12 cellular contexts compared by ENCODE assay signal in the genomic region with DNA sequence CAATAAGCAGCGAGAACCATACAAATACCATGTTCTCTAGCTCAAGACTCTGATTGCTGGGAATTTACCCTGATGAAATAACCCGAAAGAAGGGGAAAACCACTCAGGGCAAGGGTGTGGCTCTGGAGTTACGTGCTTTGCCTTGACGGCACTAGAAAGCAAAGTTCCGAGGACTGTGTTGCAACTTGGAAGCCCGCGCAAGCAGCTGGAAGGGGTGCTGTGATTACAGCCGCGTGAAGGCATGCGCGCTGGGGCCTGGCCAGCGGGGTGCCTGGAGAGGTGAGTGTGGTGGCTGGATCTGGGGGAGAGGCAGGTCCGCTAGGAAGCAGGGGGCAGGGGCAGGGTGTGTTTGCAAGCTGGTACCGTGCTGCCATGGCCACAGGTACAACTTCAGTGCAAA. TPM values are rescaled to one million over a fixed set of nuclear protein-coding genes. Genes with fewer than 3 reads are reported as not detected.
DNase-seq lines count a peak whose midpoint lies in the region; TF ChIP-seq lines count a peak whose summit lies in the region.
"Had no signal": no experiment of that assay in that cellular context is flagged by ENCODE, and none has a peak within 500 bp of the region (broad histone marks: within the 10 kb centered on the region; RNA-seq: fewer than 3 reads in every experiment).

No MANE protein-coding gene starts in this region.

- H3K36me3 ChIP-seq in mammary epithelial cell (ENCODE audit: insufficient read depth, low read length): no peaks in the 10 kb centered on the region
- H3K36me3 ChIP-seq: BLaER1 treated with 17β-estradiol and CSF1 and Interleukin-3, amounts not matched to agents 10 nM and 100 nM had no signal

- in situ Hi-C loops in mammary epithelial cell (cut with MboI; ENCODE audit: low sequenced_read_pairs in 2 of 2): no loop called here

- no peaks in the 10 kb centered on the region for H4K20me1 ChIP-seq in mammary epithelial cell (ENCODE audit: insufficient read depth, low read length)
- H4K20me1 ChIP-seq: BLaER1 treated with 17β-estradiol and CSF1 and Interleukin-3, amounts not matched to agents 10 nM and 100 nM had no signal

- peaks cover 6% of the 10 kb centered on the region for H3K9me3 ChIP-seq in mammary epithelial cell (replicated peaks; ENCODE audit: insufficient read depth, low read length)
- H3K9me3 ChIP-seq: SK-N-SH had no signal

- DNase-seq in mammary epithelial cell (peak; percentile 69), kidney tubule cell (ENCODE audit: low spot score) (peak; percentile 6), stromal cell of bone marrow (ENCODE audit: low read depth) (peak; percentile 16), DMS79 treated with DMSO at 0.1 percent for 48 hours (lab: John Stamatoyannopoulos, UW) (no peak), SHP77 treated with DMSO at 0.1 percent for 48 hours (lab: John Stamatoyannopoulos, UW) (no peak)
- DNase-seq in effector CD8-positive, alpha-beta T cell (lab: John Stamatoyannopoulos, UW): no peak
- DNase-seq: activated T-cell treated with anti-CD3 and anti-CD28 coated beads, Interleukin-2, amount 50 U/mL, for 24 hours; NCI-H1694; NCI-H510A; SK-N-SH had no signal

- no peak overlapping the region for H2AFZ ChIP-seq in mammary epithelial cell (ENCODE audit: low read depth, low read length)

- intact Hi-C loops in mammary epithelial cell (cut with micrococcal nuclease): no loop called here

- 17% methylated on average over 14 of the region's 14 CpGs for WGBS in mammary epithelial cell (ENCODE audit: low coverage, missing lambda C conversion rate)

- H3K4me3 ChIP-seq in mammary epithelial cell (replicated peaks in 1 of 3; ENCODE audit: insufficient read depth in 1 of 3, low read depth in 2 of 3, low read length in 3 of 3): no peak overlapping the region
- H3K4me3 ChIP-seq: BLaER1 treated with 17β-estradiol and CSF1 and Interleukin-3, amounts not matched to agents 10 nM and 100 nM had no signal

- H3K79me2 ChIP-seq in mammary epithelial cell (ENCODE audit: insufficient read depth, low read length): no peaks in the 10 kb centered on the region

- H3K9ac ChIP-seq in mammary epithelial cell (ENCODE audit: insufficient read depth, low read length): no peak overlapping the region
- H3K9ac ChIP-seq: BLaER1 treated with 17β-estradiol and CSF1 and Interleukin-3, amounts not matched to agents 10 nM and 100 nM; SK-N-SH had no signal

- no peaks in the 10 kb centered on the region for H3K4me1 ChIP-seq in mammary epithelial cell (ENCODE audit: insufficient read depth, low read length)

- TF ChIP-seq RAD21 in Ishikawa (IDR thresholded peaks at IDR 0.05; ENCODE audit: low read depth): no peak

- no peak for TF ChIP-seq CTCF in mammary epithelial cell (conservative IDR thresholded peaks at IDR 0.05 in 1 of 2, IDR thresholded peaks at IDR 0.05 in 1 of 2; ENCODE audit: extremely low read depth in 1 of 2, insufficient read depth in 1 of 2, low read depth in 1 of 2, low read length in 2 of 2)

- no peak overlapping the region for H3K27ac ChIP-seq in mammary epithelial cell (ENCODE audit: insufficient read depth, low read depth, low read length)
- H3K27ac ChIP-seq: BLaER1 treated with 17β-estradiol and CSF1 and Interleukin-3, amounts not matched to agents 10 nM and 100 nM had no signal

- TF ChIP-seq EP300 in Ishikawa (IDR thresholded peaks at IDR 0.05; ENCODE audit: borderline replicate concordance): no peak

- H3K27me3 ChIP-seq in mammary epithelial cell (ENCODE audit: insufficient read depth, low read length): no peaks in the 10 kb centered on the region
- H3K27me3 ChIP-seq: BLaER1 treated with 17β-estradiol and CSF1 and Interleukin-3, amounts not matched to agents 10 nM and 100 nM had no signal

- H3K4me2 ChIP-seq in mammary epithelial cell (ENCODE audit: insufficient read depth, low read depth, low read length): no peak overlapping the region
- H3K4me2 ChIP-seq: SK-N-SH had no signal

- BruUV-seq in mammary epithelial cell (replicated peaks; lab: Mats Ljungman, UMichigan): no TSS peak

- CTCF ChIA-PET in mammary epithelial cell (lab: Charles Lee; ENCODE audit: low non-redundant PET): no interaction called here

- dilution Hi-C loops in mammary epithelial cell (cut with HindIII; ENCODE audit: low sequenced_read_pairs): no loop called here

TF ChIP-seq in Ishikawa, 13 proteins besides CTCF, POLR2A, EP300 and RAD21:
- TF ChIP-seq, protein P1, sequence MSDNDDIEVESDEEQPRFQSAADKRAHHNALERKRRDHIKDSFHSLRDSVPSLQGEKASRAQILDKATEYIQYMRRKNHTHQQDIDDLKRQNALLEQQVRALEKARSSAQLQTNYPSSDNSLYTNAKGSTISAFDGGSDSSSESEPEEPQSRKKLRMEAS (IDR thresholded peaks at IDR 0.05): 0 out of 2 replicates have a peak, but pooled peaks have one; percentile 40
- peak; percentile 87 for TF ChIP-seq CEBPB (IDR thresholded peaks at IDR 0.05)
- TF ChIP-seq EGR1 (IDR thresholded peaks at IDR 0.05): no peak
- 0 out of 2 replicates have a peak, but pooled peaks have one; percentile 14 for TF ChIP-seq NFIC (IDR thresholded peaks at IDR 0.05)

RNA-seq across cellular contexts. Expression of a gene that starts 52.6 kb away (rescaled TPM):
- total RNA-seq in mammary epithelial cell: 10 to 100 TPM; 21.0 to 38.7 TPM
- 16.9 TPM for polyA plus RNA-seq in mammary epithelial cell
- polyA minus RNA-seq in mammary epithelial cell: 129 TPM

Comparison
In these comparisons a context has a peak if more than half of its experiments do, and no peak if none do; other contexts are left out.
1. DNase-seq: peak in mammary epithelial cell (single experiment), kidney tubule cell (single experiment) and stromal cell of bone marrow (single experiment); none in effector CD8-positive, alpha-beta T cell (single experiment), DMS79 treated with DMSO at 0.1 percent for 48 hours (single experiment) and SHP77 treated with DMSO at 0.1 percent for 48 hours (single experiment).